In the genomic region with DNA sequence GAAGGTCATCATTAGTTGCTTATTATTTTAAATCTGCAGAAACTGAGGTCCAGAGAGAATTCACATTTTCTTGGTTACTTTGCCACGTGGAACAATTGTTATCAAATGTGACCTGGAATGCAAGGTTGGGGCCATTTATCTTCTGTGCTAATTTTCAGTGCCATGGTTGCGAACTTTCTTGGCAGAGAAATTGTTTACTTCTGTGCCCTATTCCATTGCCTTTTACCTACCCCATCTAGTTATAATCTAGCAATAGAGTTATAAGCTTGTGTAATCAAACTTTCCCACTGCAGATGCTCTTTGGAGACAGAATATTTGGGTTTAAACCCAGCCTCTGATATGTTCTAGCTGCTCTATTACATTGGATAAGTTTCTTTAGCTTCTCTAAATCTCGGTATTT, we compare ENCODE assay signal across 15 cellular contexts.
DNase-seq lines count a peak whose midpoint lies in the region; ATAC-seq, FAIRE-seq and TF ChIP-seq lines count a peak whose summit lies in the region.
"Had no signal": no experiment of that assay in that cellular context is flagged by ENCODE, and none has a peak within 500 bp of the region (broad histone marks: within the 10 kb centered on the region; RNA-seq: fewer than 3 reads in every experiment).

No MANE protein-coding gene starts in this region.

- DNase-seq in HepG2 (ENCODE audit: low spot score), result no peak
- no peak for DNase-seq in effector memory CD8-positive, alpha-beta T cell
- DNase-seq in naive B cell, result no peak
- DNase-seq in uterus, result no peak
- DNase-seq in activated CD4-positive, alpha-beta memory T cell treated with anti-CD3 and anti-CD28 coated beads, Interleukin-2, amount 10 ng/mL, durations not matched to agents 7 days and 5 days, result no peak
- no peak for DNase-seq in NCI-H187 (lab: John Stamatoyannopoulos, UW)
- DNase-seq: NCI-H1930, NCI-H82 had no signal

- H3K27me3 Mint-ChIP-seq in effector memory CD8-positive, alpha-beta T cell, result no peaks in the 10 kb centered on the region
- no peaks in the 10 kb centered on the region for H3K27me3 Mint-ChIP-seq in naive B cell
- H3K27me3 Mint-ChIP-seq in activated CD4-positive, alpha-beta memory T cell treated with anti-CD3 and anti-CD28 coated beads, Interleukin-2, amount 10 ng/mL, durations not matched to agents 7 days and 5 days, result peaks cover 3% of the 10 kb centered on the region

- H3K4me3 ChIP-seq in liver (ENCODE audit: low read depth in 1 of 3, low read length in 3 of 3) (peak overlapping the region in 2 of 3 donors; percentile 33 to 44), HepG2 (replicated peaks in 1 of 3; ENCODE audit: insufficient read depth in 1 of 3, low read depth in 2 of 3, low read length in 3 of 3) (no peak overlapping the region), uterus (peak overlapping the region in 1 of 2 donors; percentile 7)
- H3K4me3 ChIP-seq: SJSA1, vagina had no signal

- TF ChIP-seq RAD21 in liver (IDR thresholded peaks at IDR 0.05) (peak; percentile 36 to 42), HepG2 (CRISPR knock-in tag; IDR thresholded peaks at IDR 0.05) (no peak)

- no peak for TF ChIP-seq CTCF in liver (IDR thresholded peaks at IDR 0.05; ENCODE audit: low read depth, low read length, missing input control)
- TF ChIP-seq CTCF in HepG2 (CRISPR knock-in tag; IDR thresholded peaks at IDR 0.05), result no peak
- TF ChIP-seq CTCF in uterus (IDR thresholded peaks at IDR 0.05), result no peak

- H3K27ac ChIP-seq in liver (ENCODE audit: low read depth in 1 of 2, low read length in 2 of 2) (peak overlapping the region; percentile 83 to 88), HepG2 (ENCODE audit: extremely low read length, insufficient read depth, low read length) (no peak overlapping the region), uterus (peak overlapping the region; percentile 2 to 32)
- H3K27ac ChIP-seq: SJSA1, vagina had no signal

- peaks cover 25 to 57% of the 10 kb centered on the region in 2 donors for H3K4me1 Mint-ChIP-seq in effector memory CD8-positive, alpha-beta T cell (ENCODE audit: low read depth in 2 of 2)
- peaks cover 63 to 70% (median 68%) of the 10 kb centered on the region in 3 donors for H3K4me1 Mint-ChIP-seq in naive B cell
- H3K4me1 Mint-ChIP-seq in activated CD4-positive, alpha-beta memory T cell treated with anti-CD3 and anti-CD28 coated beads, Interleukin-2, amount 10 ng/mL, durations not matched to agents 7 days and 5 days, result peaks cover 27% of the 10 kb centered on the region
- H3K4me1 Mint-ChIP-seq: nephron had no signal

- no peaks in the 10 kb centered on the region for H3K9me3 Mint-ChIP-seq in effector memory CD8-positive, alpha-beta T cell
- no peaks in the 10 kb centered on the region for H3K9me3 Mint-ChIP-seq in naive B cell
- no peaks in the 10 kb centered on the region for H3K9me3 Mint-ChIP-seq in activated CD4-positive, alpha-beta memory T cell treated with anti-CD3 and anti-CD28 coated beads, Interleukin-2, amount 10 ng/mL, durations not matched to agents 7 days and 5 days
- H3K9me3 Mint-ChIP-seq: nephron, WTC11 had no signal

- TF ChIP-seq POLR2A in HepG2 (IDR thresholded peaks at IDR 0.05; ENCODE audit: insufficient read depth in 1 of 2, low read depth in 2 of 2, low read length in 2 of 2), result no peak
- TF ChIP-seq POLR2A in uterus (IDR thresholded peaks at IDR 0.05), result no peak

- H3K9ac ChIP-seq in liver (ENCODE audit: low read depth in 1 of 2, low read length in 2 of 2) (peak overlapping the region in 1 of 2 donors; percentile 97), HepG2 (ENCODE audit: insufficient read depth, low read depth, low read length) (no peak overlapping the region)

- no peaks in the 10 kb centered on the region for H4K20me1 ChIP-seq in HepG2 (ENCODE audit: insufficient read depth, low read length)

- intact Hi-C loops in HepG2 (cut with micrococcal nuclease; ENCODE audit: unreplicated experiment), result no loop called here
- intact Hi-C loops in uterus (cut with DNase I; ENCODE audit: low total_unique reads), result no loop called here

- H3K36me3 Mint-ChIP-seq in effector memory CD8-positive, alpha-beta T cell (ENCODE audit: insufficient read depth), result no peaks in the 10 kb centered on the region
- H3K36me3 Mint-ChIP-seq in naive B cell, result no peaks in the 10 kb centered on the region
- H3K36me3 Mint-ChIP-seq in activated CD4-positive, alpha-beta memory T cell treated with anti-CD3 and anti-CD28 coated beads, Interleukin-2, amount 10 ng/mL, durations not matched to agents 7 days and 5 days (ENCODE audit: low read depth), result peaks cover 6% of the 10 kb centered on the region
- H3K36me3 Mint-ChIP-seq: WTC11 had no signal

- 16% methylated on average over 3 of the region's 3 CpGs for WGBS in liver
- WGBS in HepG2 (ENCODE audit: low lambda C conversion rate), result 100% methylated on average over 3 of the region's 3 CpGs

- FAIRE-seq in HepG2 (lab: Jason Lieb, UNC), result no peak
- FAIRE-seq: colon had no signal

- H2AFZ ChIP-seq in HepG2 (ENCODE audit: low read length), result no peak overlapping the region

- H3K36me3 ChIP-seq in liver (ENCODE audit: control insufficient read depth in 4 of 4, insufficient read depth in 3 of 4, low read depth in 1 of 4, low read length in 3 of 4) (no peaks in the 10 kb centered on the region), HepG2 (replicated peaks in 1 of 2; ENCODE audit: control insufficient read depth in 1 of 2, insufficient read depth in 2 of 2, low read length in 2 of 2) (no peaks in the 10 kb centered on the region; a peak in 1 of 5 replicates), uterus (no peaks in the 10 kb centered on the region)
- H3K36me3 ChIP-seq: vagina had no signal

- peaks cover 18% of the 10 kb centered on the region for H3K79me2 ChIP-seq in HepG2 (ENCODE audit: insufficient read depth, low read length)

- BruUV-seq in HepG2 (replicated peaks; lab: Mats Ljungman, UMichigan), result no TSS peak

- CTCF ChIA-PET in HepG2 (lab: Yijun Ruan, JAX; ENCODE audit: low intra/inter-chr PET ratio, low total read pairs), result no interaction called here
- CTCF ChIA-PET in activated CD4-positive, alpha-beta memory T cell treated with anti-CD3 and anti-CD28 coated beads, Interleukin-2, amount 10 ng/mL, durations not matched to agents 7 days and 5 days (lab: Charles Lee), result interaction anchor here (1.0 to 1.2 kb wide), 2 partner anchors 352 to 656 kb away, joined by 3 to 7 read pairs; no protein-coding TSS in a partner anchor

- TF ChIP-seq EP300 in HepG2 (IDR thresholded peaks at IDR 0.05; ENCODE audit: low read depth in 2 of 2, low read length in 2 of 2) (no peak), HepG2 (CRISPR knock-in tag; IDR thresholded peaks at IDR 0.05; ENCODE audit: borderline replicate concordance) (no peak)

- no peak overlapping the region for H3K4me2 ChIP-seq in HepG2 (ENCODE audit: low read depth, low read length)

- in situ Hi-C loops in HepG2 (cut with HindIII; ENCODE audit: extremely low pct_ligation_motif_present, low pct_unique_long_range_greater_than_20kb), result no loop called here

- H3K27me3 ChIP-seq in liver (ENCODE audit: control insufficient read depth in 4 of 4, insufficient read depth in 4 of 4, low read length in 3 of 4) (no peaks in the 10 kb centered on the region), HepG2 (ENCODE audit: control insufficient read depth in 1 of 2, insufficient read depth in 2 of 2, low read length in 2 of 2) (no peaks in the 10 kb centered on the region), uterus (no peaks in the 10 kb centered on the region)
- H3K27me3 ChIP-seq: SJSA1, vagina had no signal

- H3K9me3 ChIP-seq in liver (ENCODE audit: control insufficient read depth in 4 of 4, low read length in 3 of 4) (no peaks in the 10 kb centered on the region), HepG2 (ENCODE audit: low read length) (no peaks in the 10 kb centered on the region), uterus (no peaks in the 10 kb centered on the region)
- H3K9me3 ChIP-seq: SJSA1, vagina had no signal

- H3K4me3 Mint-ChIP-seq in effector memory CD8-positive, alpha-beta T cell, result peak overlapping the region; percentile 55 to 69
- peak overlapping the region; percentile 54 to 89 (median 86) for H3K4me3 Mint-ChIP-seq in naive B cell
- H3K4me3 Mint-ChIP-seq in activated CD4-positive, alpha-beta memory T cell treated with anti-CD3 and anti-CD28 coated beads, Interleukin-2, amount 10 ng/mL, durations not matched to agents 7 days and 5 days, result no peak overlapping the region
- H3K4me3 Mint-ChIP-seq: nephron, WTC11 had no signal

- POLR2A ChIA-PET in HepG2 (lab: Yijun Ruan, JAX), result no interaction called here
- POLR2A ChIA-PET in activated CD4-positive, alpha-beta memory T cell treated with anti-CD3 and anti-CD28 coated beads, Interleukin-2, amount 10 ng/mL, durations not matched to agents 7 days and 5 days (lab: Charles Lee), result no interaction called here

- ATAC-seq in HepG2 (no peak), naive B cell (ENCODE audit: low read depth in 2 of 2) (no peak), HG02571 (IDR thresholded peaks at IDR 0.05; ENCODE audit: unreplicated experiment) (no peak)
- ATAC-seq in effector memory CD8-positive, alpha-beta T cell (replicated peaks), result no peak
- ATAC-seq: WTC11 had no signal

- peak overlapping the region; percentile 30 to 86 for H3K27ac Mint-ChIP-seq in effector memory CD8-positive, alpha-beta T cell
- H3K27ac Mint-ChIP-seq in naive B cell, result peak overlapping the region; percentile 93 to 99 (median 96)
- no peak overlapping the region for H3K27ac Mint-ChIP-seq in activated CD4-positive, alpha-beta memory T cell treated with anti-CD3 and anti-CD28 coated beads, Interleukin-2, amount 10 ng/mL, durations not matched to agents 7 days and 5 days
- H3K27ac Mint-ChIP-seq: nephron had no signal

- peaks cover 25 to 75% (median 48%) of the 10 kb centered on the region in 4 donors for H3K4me1 ChIP-seq in liver (ENCODE audit: control insufficient read depth in 4 of 4, insufficient read depth in 4 of 4, low read length in 3 of 4)
- H3K4me1 ChIP-seq in HepG2 (ENCODE audit: insufficient read depth, low read length), result peaks cover 61% of the 10 kb centered on the region
- H3K4me1 ChIP-seq in uterus, result peaks cover 4 to 9% of the 10 kb centered on the region in 2 donors
- H3K4me1 ChIP-seq: SJSA1 had no signal

TF ChIP-seq in liver, 16 proteins besides CTCF, POLR2A, EP300 and RAD21 (continues in another document):
- TF ChIP-seq NR2F2 (IDR thresholded peaks at IDR 0.05) (no peak), SP1 (IDR thresholded peaks at IDR 0.05) (peak; percentile 58), FOXA2 (IDR thresholded peaks at IDR 0.05) (peak; percentile 43)

TF ChIP-seq in HepG2, 621 proteins besides CTCF, POLR2A, EP300 and RAD21 (continues in another document):
- TF ChIP-seq RARA (CRISPR knock-in tag; IDR thresholded peaks at IDR 0.05) (no peak), ZFP91 (CRISPR knock-in tag; IDR thresholded peaks at IDR 0.05; ENCODE audit: borderline replicate concordance) (no peak)

Comparison
In these comparisons a context has a peak if more than half of its experiments do, and no peak if none do; other contexts are left out.
1. H3K4me3 ChIP-seq: peak in liver (2 of 3); none in HepG2 (0 of 3).